ENCODE assay signal across 9 cellular contexts in the genomic region with DNA sequence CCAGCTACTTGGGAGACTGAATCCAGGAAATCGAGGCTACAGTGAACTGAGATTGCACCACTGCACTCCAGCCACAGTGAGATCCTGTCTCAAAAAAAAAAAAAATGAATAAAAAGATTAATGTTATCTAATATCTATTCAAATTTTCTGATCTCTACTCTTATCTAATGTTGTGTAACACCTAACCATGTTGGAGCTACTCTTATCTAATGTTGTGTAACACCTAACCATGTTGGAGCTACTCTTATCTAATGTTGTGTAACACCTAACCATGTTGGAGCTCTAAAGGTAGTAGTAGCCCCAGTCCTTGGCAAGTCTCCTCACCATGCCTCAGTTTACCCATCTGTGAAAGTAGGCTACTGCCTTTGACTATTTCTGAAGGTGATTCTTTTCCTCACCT. TPM values are rescaled to one million over a fixed set of nuclear protein-coding genes. Genes with fewer than 3 reads are reported as not detected.
"Had no signal": no experiment of that assay in that cellular context is flagged by ENCODE, and none has a peak within 500 bp of the region (broad histone marks: within the 10 kb centered on the region; RNA-seq: fewer than 3 reads in every experiment).

No MANE protein-coding gene starts in this region.

RNA-seq across cellular contexts. Expression of gene SRRM4, which starts 26.9 kb away (rescaled TPM):
- total RNA-seq: esophagus mucosa, fibroblast of lung, glomerular endothelial cell, myocyte, natural killer cell, osteocyte, pulmonary artery endothelial cell, subcutaneous adipose tissue, tibial nerve had no signal
- polyA plus RNA-seq: fibroblast of lung had no signal
